In genomic region chr9:95182854-95183563, GRCh38 we compare ENCODE assay signal across 16 cellular contexts.
A peak's percentile ranks its signal among the peaks of the same experiment; 100 is the strongest.
DNase-seq lines count a peak whose midpoint lies in the region; ATAC-seq and TF ChIP-seq lines count a peak whose summit lies in the region.
"Had no signal": no experiment of that assay in that cellular context is flagged by ENCODE, and none has a peak within 500 bp of the region (broad histone marks: within the 10 kb centered on the region; RNA-seq: fewer than 3 reads in every experiment).

No MANE protein-coding gene starts in this region.

- WGBS in adrenal gland, 4 donors = 55 to 67% (median 67%) methylated on average over 11 of the region's 11 CpGs
- WGBS in heart right ventricle, 2 donors = 66 to 79% methylated on average over 11 of the region's 11 CpGs
- WGBS in ovary, 3 donors = 55 to 65% (median 60%) methylated on average over 11 of the region's 11 CpGs

- no peaks in the 10 kb centered on the region for H3K36me3 ChIP-seq in adrenal gland (replicated peaks in 1 of 2)
- no peaks in the 10 kb centered on the region for H3K36me3 ChIP-seq in heart right ventricle
- no peaks in the 10 kb centered on the region for H3K36me3 ChIP-seq in ovary

- intact Hi-C loops in adrenal gland (cut with DNase I) = no loop called here
- intact Hi-C loops in heart right ventricle (cut with DNase I) = no loop called here
- intact Hi-C loops in ovary (cut with DNase I) = no loop called here
- intact Hi-C loops in dorsolateral prefrontal cortex (cut with DNase I) = loop anchor here in 1 of 2 donors (5.0 to 10.0 kb wide), 3 partner anchors 48 to 516 kb away; no protein-coding TSS in a partner anchor

- H3K27ac ChIP-seq in adrenal gland (no peak overlapping the region), heart right ventricle (no peak overlapping the region), ovary (no peak overlapping the region), dorsolateral prefrontal cortex (peak overlapping the region in 1 of 59 donors; percentile 9)
- H3K27ac ChIP-seq: HL-60, PC-9 had no signal

- TF ChIP-seq POLR2A in adrenal gland (IDR thresholded peaks at IDR 0.05) (no peak), ovary (IDR thresholded peaks at IDR 0.05) (no peak)

- ATAC-seq in heart right ventricle (peak; percentile 58 to 82 (median 74)), left lobe of liver (no peak)
- ATAC-seq: activated T-helper 17 cell treated with anti-CD3 and anti-CD28 coated beads, Interleukin-2, amount 50 U/mL, for 72 hours; naive thymus-derived CD4-positive, alpha-beta T cell; T-helper 17 cell had no signal

- no peaks in the 10 kb centered on the region for H3K27me3 ChIP-seq in adrenal gland
- H3K27me3 ChIP-seq in heart right ventricle = no peaks in the 10 kb centered on the region
- no peaks in the 10 kb centered on the region for H3K27me3 ChIP-seq in ovary
- no peaks in the 10 kb centered on the region for H3K27me3 ChIP-seq in dorsolateral prefrontal cortex

- no peak overlapping the region for H3K4me3 ChIP-seq in adrenal gland
- no peak overlapping the region for H3K4me3 ChIP-seq in heart right ventricle
- no peak overlapping the region for H3K4me3 ChIP-seq in ovary
- H3K4me3 ChIP-seq in dorsolateral prefrontal cortex = no peak overlapping the region
- H3K4me3 ChIP-seq: PC-9 had no signal

- H3K4me1 ChIP-seq in adrenal gland (replicated peaks in 1 of 2) (no peaks in the 10 kb centered on the region), heart right ventricle (peaks cover 0 to 3% (median 1%) of the 10 kb centered on the region in 9 donors), ovary (ENCODE audit: insufficient read depth) (no peaks in the 10 kb centered on the region)

- TF ChIP-seq CTCF in AG09319 (IDR thresholded peaks at IDR 0.05; ENCODE audit: low read depth, low read length) = peak; percentile 1
- peak; percentile 14 to 65 (median 35) for TF ChIP-seq CTCF in adrenal gland (IDR thresholded peaks at IDR 0.05)
- TF ChIP-seq CTCF in heart right ventricle (IDR thresholded peaks at IDR 0.05) = peak in 7 of 9 donors; percentile 17 to 50 (median 40)
- TF ChIP-seq CTCF in ovary (IDR thresholded peaks at IDR 0.05) = peak in 2 of 3 donors; percentile 18 to 33
- peak in 24 of 56 donors; percentile 9 to 56 (median 24) for TF ChIP-seq CTCF in dorsolateral prefrontal cortex (IDR thresholded peaks at IDR 0.05 in 54 of 56, conservative IDR thresholded peaks at IDR 0.05 in 2 of 56; ENCODE audit: low read depth in 1 of 56, partially characterized antibody in 56 of 56)

- H3K9me3 ChIP-seq in adrenal gland (replicated peaks in 1 of 3) = no peaks in the 10 kb centered on the region
- H3K9me3 ChIP-seq in heart right ventricle = no peaks in the 10 kb centered on the region
- H3K9me3 ChIP-seq in ovary = no peaks in the 10 kb centered on the region

- DNase-seq in AG09319 (ENCODE audit: extremely low read depth, low read depth) (no peak), adrenal gland (peak in 6 of 7 donors; percentile 39 to 64 (median 56)), heart right ventricle (no peak), ovary (peak in 3 of 5 donors; percentile 32 to 52 (median 39)), left lobe of liver (ENCODE audit: low spot score) (no peak), dorsolateral prefrontal cortex (no peak)
- DNase-seq in activated CD4-positive, alpha-beta T cell treated with anti-CD3 and anti-CD28 coated beads for 1 hour = no peak
- no peak for DNase-seq in stimulated activated naive CD4-positive, alpha-beta T cell (lab: John Stamatoyannopoulos, UW)
- DNase-seq: activated CD4-positive, alpha-beta T cell treated with anti-CD3 and anti-CD28 coated beads, Interleukin-2, amount 50 U/mL, for 4 hours; naive thymus-derived CD4-positive, alpha-beta T cell; NCI-H446; PC-9; stimulated activated CD4-positive, alpha-beta T cell treated with anti-CD3 and anti-CD28 coated beads, Interleukin-15, amount 100 ng/mL, for 24 hours; T-helper 17 cell had no signal

- no peak for TF ChIP-seq EP300 in ovary (IDR thresholded peaks at IDR 0.05)

Comparison
In these comparisons a context has a peak if more than half of its experiments do, and no peak if none do; other contexts are left out.
1. DNase-seq: peak in adrenal gland (6 of 7) and ovary (3 of 5); none in AG09319 (single experiment), heart right ventricle (0 of 2), activated CD4-positive, alpha-beta T cell treated with anti-CD3 and anti-CD28 coated beads for 1 hour (single experiment), stimulated activated naive CD4-positive, alpha-beta T cell (0 of 6), left lobe of liver (single experiment) and dorsolateral prefrontal cortex (0 of 10).